ENCODE assay signal across 7 cellular contexts in the genomic region with DNA sequence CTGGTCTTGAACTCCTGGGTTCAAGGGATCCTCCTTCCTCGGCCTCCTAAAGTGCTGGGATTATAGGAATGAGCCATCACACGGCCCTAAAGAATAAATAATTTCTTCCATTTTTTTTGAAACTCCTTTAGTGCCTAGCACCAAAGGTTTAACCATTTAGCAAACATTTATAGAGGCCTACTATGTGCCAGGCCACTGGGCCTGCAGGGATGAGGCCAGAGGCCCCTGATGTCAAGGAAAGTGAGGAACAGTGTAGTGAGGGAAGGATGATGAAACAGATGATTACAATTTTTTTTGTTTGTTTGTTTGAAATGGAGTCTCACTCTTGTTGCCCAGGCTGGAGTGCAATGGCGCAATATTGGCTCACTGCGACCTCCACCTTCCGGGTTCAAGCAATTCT.
"Had no signal": no experiment of that assay in that cellular context is flagged by ENCODE, and none has a peak within 500 bp of the region (broad histone marks: within the 10 kb centered on the region; RNA-seq: fewer than 3 reads in every experiment).

No MANE protein-coding gene starts in this region.

- H3K4me3 ChIP-seq: GM12878 had no signal

- DNase-seq: GDM1, GF-D8 had no signal

- ATAC-seq: GM12878 had no signal

- FAIRE-seq: G401.6, GM12878, GM12891, GM18507, GM19239 had no signal
